In genomic region chr10:127267442-127267841, GRCh38 we compare ENCODE assay signal across 13 cellular contexts.
DNase-seq lines count a peak whose midpoint lies in the region; ATAC-seq lines count a peak whose summit lies in the region.
"Had no signal": no experiment of that assay in that cellular context is flagged by ENCODE, and none has a peak within 500 bp of the region (broad histone marks: within the 10 kb centered on the region; RNA-seq: fewer than 3 reads in every experiment).

No MANE protein-coding gene starts in this region.

- no peaks in the 10 kb centered on the region for H3K36me3 Mint-ChIP-seq in T-cell

- CTCF ChIA-PET in T-cell (lab: Charles Lee): no interaction called here

- ATAC-seq in T-cell (replicated peaks in 1 of 4): no peak
- ATAC-seq: A549, GM12878, HepG2 had no signal

- POLR2A ChIA-PET in T-cell (lab: Charles Lee): no interaction called here

- H3K4me1 Mint-ChIP-seq in T-cell: no peaks in the 10 kb centered on the region

- DNase-seq in NCI-H1092 treated with DMSO at 0.1 percent for 48 hours (lab: John Stamatoyannopoulos, UW): peak; percentile 7
- no peak for DNase-seq in NCI-H1092 (lab: John Stamatoyannopoulos, UW)
- peak; percentile 34 for DNase-seq in NCI-H510A (lab: John Stamatoyannopoulos, UW)
- peak; percentile 22 for DNase-seq in pons (ENCODE audit: low spot score)
- no peak for DNase-seq in T-cell
- no peak for DNase-seq in stimulated activated CD4-positive, alpha-beta T cell treated with anti-CD3 and anti-CD28 coated beads, Interleukin-4, amount 100 ng/mL, for 24 hours
- DNase-seq in hippocampal formation (lab: John Stamatoyannopoulos, UW): no peak
- DNase-seq: AML-193; Caco-2; CD4-positive, alpha-beta T cell had no signal

- H3K27ac Mint-ChIP-seq in T-cell: no peak overlapping the region
- H3K27ac Mint-ChIP-seq: CD4-positive, alpha-beta T cell had no signal

- peaks cover 0 to under 1% (median under 1%) of the 10 kb centered on the region in 3 donors for H3K9me3 Mint-ChIP-seq in T-cell

- peaks cover 4 to 16% of the 10 kb centered on the region in 2 donors for H3K27me3 Mint-ChIP-seq in T-cell

- H3K4me3 Mint-ChIP-seq in T-cell: no peak overlapping the region
- H3K4me3 Mint-ChIP-seq: CD4-positive, alpha-beta T cell had no signal

Comparison
In these comparisons a context has a peak if more than half of its experiments do, and no peak if none do; other contexts are left out.
1. DNase-seq: peak in NCI-H1092 treated with DMSO at 0.1 percent for 48 hours (single experiment), NCI-H510A (single experiment) and pons (single experiment); none in NCI-H1092 (single experiment), T-cell (0 of 34), stimulated activated CD4-positive, alpha-beta T cell treated with anti-CD3 and anti-CD28 coated beads, Interleukin-4, amount 100 ng/mL, for 24 hours (single experiment) and hippocampal formation (0 of 2).